In the genomic region with DNA sequence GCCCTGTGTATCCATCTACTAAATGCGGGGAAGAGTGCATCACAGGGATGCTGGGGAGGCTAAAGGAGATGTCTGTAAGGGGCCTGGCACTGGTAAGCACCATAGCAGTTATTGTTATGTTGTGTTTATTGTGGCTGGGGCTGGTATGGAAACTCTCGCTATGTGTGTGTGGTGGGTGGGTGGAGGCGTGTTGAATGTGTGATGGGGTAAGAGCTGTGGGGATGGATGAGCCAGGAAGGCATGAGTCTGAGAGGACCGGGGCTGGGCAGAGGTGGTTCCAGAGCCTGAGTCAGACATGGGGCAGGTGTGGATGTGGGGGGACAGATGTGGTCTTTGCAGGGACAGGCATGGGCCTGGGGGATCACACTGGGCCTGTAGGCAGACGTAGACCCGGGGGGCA, we compare ENCODE assay signal across 25 cellular contexts.
"Had no signal": no experiment of that assay in that cellular context is flagged by ENCODE, and none has a peak within 500 bp of the region (broad histone marks: within the 10 kb centered on the region; RNA-seq: fewer than 3 reads in every experiment).

No MANE protein-coding gene starts in this region.

- H3K79me2 ChIP-seq: hepatocyte had no signal

- H3K4me3 Mint-ChIP-seq: activated B cell treated with CpG ODN at 0.5 μM for 24 hours; effector memory CD8-positive, alpha-beta T cell; natural killer cell; stimulated activated naive B cell treated with anti-CD40 and anti-IgM and Interleukin-4, amounts not matched to agents 10 μg/mL and 1 μg/mL and 100 μg/mL, for 72 hours had no signal

- H3K9me3 Mint-ChIP-seq: activated B cell treated with CpG ODN at 0.5 μM for 24 hours; effector memory CD8-positive, alpha-beta T cell; natural killer cell; stimulated activated naive B cell treated with anti-CD40 and anti-IgM and Interleukin-4, amounts not matched to agents 10 μg/mL and 1 μg/mL and 100 μg/mL, for 72 hours had no signal

- H2AFZ ChIP-seq: hepatocyte had no signal

- H3K27me3 ChIP-seq: brain microvascular endothelial cell, hepatocyte, ovary, thyroid gland, upper lobe of left lung had no signal

- H3K27ac ChIP-seq: brain microvascular endothelial cell, gastrocnemius medialis, hepatocyte, left ventricle myocardium inferior, prostate gland, stomach, thyroid gland, upper lobe of left lung had no signal

- H3K4me3 ChIP-seq: gastrocnemius medialis, hepatocyte, left ventricle myocardium inferior, lung, ovary, prostate gland, smooth muscle cell, stomach, thyroid gland, upper lobe of left lung had no signal

- H3K9me3 ChIP-seq: gastrocnemius medialis, left ventricle myocardium inferior, ovary, prostate gland, stomach, thyroid gland, upper lobe of left lung had no signal

- H3K4me1 ChIP-seq: gastrocnemius medialis, prostate gland had no signal

- H3K36me3 ChIP-seq: brain microvascular endothelial cell, gastrocnemius medialis, left ventricle myocardium inferior, ovary, prostate gland, stomach, thyroid gland, upper lobe of left lung had no signal

- H3K4me1 Mint-ChIP-seq: activated B cell treated with CpG ODN at 0.5 μM for 24 hours had no signal

- H3K36me3 Mint-ChIP-seq: natural killer cell; stimulated activated naive B cell treated with anti-CD40 and anti-IgM and Interleukin-4, amounts not matched to agents 10 μg/mL and 1 μg/mL and 100 μg/mL, for 72 hours had no signal

- H3K27ac Mint-ChIP-seq: activated B cell treated with CpG ODN at 0.5 μM for 24 hours; effector memory CD8-positive, alpha-beta T cell; natural killer cell; stimulated activated naive B cell treated with anti-CD40 and anti-IgM and Interleukin-4, amounts not matched to agents 10 μg/mL and 1 μg/mL and 100 μg/mL, for 72 hours had no signal

- DNase-seq: activated B cell treated with CpG ODN at 0.5 μM for 24 hours; activated CD4-positive, alpha-beta T cell treated with anti-CD3 and anti-CD28 coated beads, Interleukin-2, amount 50 U/mL, for 4 hours; activated gamma-delta T cell; activated naive CD4-positive, alpha-beta T cell treated with anti-CD3 and anti-CD28 coated beads, Interleukin-2, amount 50 U/mL, for 16 hours; brain microvascular endothelial cell; cortex of kidney; effector memory CD8-positive, alpha-beta T cell; erythroblast; gastrocnemius medialis; islet precursor cell; left ventricle myocardium inferior; mesendoderm; natural killer cell; ovary; stimulated activated CD4-positive, alpha-beta T cell treated with anti-CD3 and anti-CD28 coated beads, Interleukin-1b, Interleukin-23, amount 100 ng/mL, for 48 hours; stimulated activated CD4-positive, alpha-beta T cell treated with anti-CD3 and anti-CD28 coated beads, Interleukin-4, amount 100 ng/mL, for 4 hours; stimulated activated CD8-positive, alpha-beta memory T cell treated with anti-CD3 and anti-CD28 coated beads, Interleukin-4, amount 100 ng/mL, for 48 hours; stimulated activated naive B cell treated with anti-CD40 and anti-IgM and Interleukin-4, amounts not matched to agents 10 μg/mL and 1 μg/mL and 100 μg/mL, for 72 hours; stomach; thyroid gland; upper lobe of left lung had no signal

- ATAC-seq: effector memory CD8-positive, alpha-beta T cell; gastrocnemius medialis; natural killer cell; stimulated activated naive B cell treated with anti-CD40 and anti-IgM and Interleukin-4, amounts not matched to agents 10 μg/mL and 1 μg/mL and 100 μg/mL, for 72 hours had no signal
